21 cellular contexts compared by ENCODE assay signal in the genomic region with DNA sequence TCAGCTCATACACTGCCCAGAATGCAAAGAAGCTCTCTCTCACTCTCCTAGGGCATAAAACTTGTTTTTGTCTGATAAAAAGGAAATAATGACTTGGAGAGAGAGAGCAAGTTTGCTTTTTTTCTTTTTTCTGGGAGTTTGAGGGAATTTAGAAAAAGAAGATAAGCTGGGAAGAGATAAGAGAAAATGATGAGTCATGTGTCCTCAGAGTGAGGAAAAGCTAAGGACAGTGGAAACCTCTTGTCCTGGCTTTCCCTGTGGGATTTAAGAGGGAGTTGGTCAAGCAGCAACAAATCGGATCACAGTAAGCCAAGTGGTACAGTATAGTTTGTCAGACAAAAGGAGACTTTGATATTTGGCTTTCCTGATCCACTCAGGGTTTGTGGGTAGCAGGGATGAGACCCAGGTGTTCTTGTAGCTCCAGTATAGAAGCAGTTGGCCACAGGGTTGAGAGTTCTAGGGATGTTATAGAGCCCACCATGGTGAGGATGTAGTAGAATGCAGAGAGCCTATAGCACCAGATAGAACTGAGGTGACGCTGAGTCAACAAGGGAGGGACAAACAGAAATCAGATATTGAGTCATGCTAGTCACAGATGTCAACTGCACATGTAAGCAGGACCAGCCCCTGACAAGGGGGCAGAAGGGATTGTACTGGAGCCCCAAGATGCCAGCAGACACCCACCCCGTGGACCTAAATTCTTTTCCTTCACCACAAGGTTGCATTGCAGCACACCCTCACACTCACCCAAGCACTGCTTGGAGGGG.
DNase-seq lines count a peak whose midpoint lies in the region; ATAC-seq and TF ChIP-seq lines count a peak whose summit lies in the region.
"Had no signal": no experiment of that assay in that cellular context is flagged by ENCODE, and none has a peak within 500 bp of the region (broad histone marks: within the 10 kb centered on the region; RNA-seq: fewer than 3 reads in every experiment).

No MANE protein-coding gene starts in this region.

- no peak overlapping the region for H2BK15ac ChIP-seq in IMR-90 (ENCODE audit: low read depth, low read length)

- H3K4me3 ChIP-seq in IMR-90 (ENCODE audit: insufficient read depth, low read depth, low read length) (no peak overlapping the region), left lung (no peak overlapping the region)
- H3K4me3 ChIP-seq: dorsolateral prefrontal cortex had no signal

- H4K20me1 ChIP-seq in IMR-90 (ENCODE audit: insufficient read depth, low read length): no peaks in the 10 kb centered on the region

- H2BK5ac ChIP-seq in IMR-90 (ENCODE audit: low read depth, low read length, poor library complexity, severe bottlenecking): no peak overlapping the region

- H3K4me1 ChIP-seq in IMR-90 (ENCODE audit: control insufficient read depth, insufficient read depth, low read length): no peaks in the 10 kb centered on the region
- H3K4me1 ChIP-seq in left lung: no peaks in the 10 kb centered on the region

- H2BK20ac ChIP-seq in IMR-90 (ENCODE audit: low read depth, low read length): no peak overlapping the region

- no peak overlapping the region for H4K5ac ChIP-seq in IMR-90 (ENCODE audit: low read depth, low read length)

- no peak overlapping the region for H2BK120ac ChIP-seq in IMR-90 (ENCODE audit: low read depth, low read length)

- no peak overlapping the region for H3K23ac ChIP-seq in IMR-90 (ENCODE audit: low read depth, low read length)

- peak; percentile 41 for DNase-seq in DMS53 (lab: John Stamatoyannopoulos, UW)
- DNase-seq in DMS53 treated with DMSO at 0.1 percent for 48 hours (lab: John Stamatoyannopoulos, UW; ENCODE audit: unreplicated experiment): no peak
- DNase-seq in IMR-90: no peak
- DNase-seq in retina: peak; percentile 9
- DNase-seq in stimulated activated CD4-positive, alpha-beta T cell treated with anti-CD3 and anti-CD28 coated beads, Interleukin-4, amount 100 ng/mL, for 1 hour: no peak
- no peak for DNase-seq in left lung
- DNase-seq: activated CD4-positive, alpha-beta T cell treated with anti-CD3 and anti-CD28 coated beads for 1 hour; DMS79 treated with DMSO at 0.1 percent for 48 hours; dorsolateral prefrontal cortex; left cardiac atrium; naive thymus-derived CD8-positive, alpha-beta T cell; NCI-H1092 treated with DMSO at 0.1 percent for 48 hours; NCI-H2029; NCI-H226; NCI-H774; SHP77 treated with DMSO at 0.1 percent for 48 hours; stimulated activated CD4-positive, alpha-beta T cell treated with anti-CD3 and anti-CD28 coated beads, Interleukin-12 subunit alpha, Interleukin-12 subunit beta, amount 100 ng/mL, for 4 hours; T-cell had no signal

- H3K14ac ChIP-seq in IMR-90 (replicated peaks; ENCODE audit: low read depth, low read length): no peak overlapping the region

- no peak overlapping the region for H3K4me2 ChIP-seq in IMR-90 (ENCODE audit: low read depth, low read length)

- no peak overlapping the region for H3K4ac ChIP-seq in IMR-90 (ENCODE audit: low read depth, low read length)

- H2AK5ac ChIP-seq in IMR-90 (ENCODE audit: low read depth, low read length): no peak overlapping the region

- no peak overlapping the region for H3K9ac ChIP-seq in IMR-90 (ENCODE audit: low read depth, low read length)

- CTCF ChIA-PET in IMR-90 (lab: Yijun Ruan, JAX): no interaction called here

- H3K27me3 ChIP-seq in IMR-90 (ENCODE audit: control insufficient read depth, insufficient read depth, low read length): no peaks in the 10 kb centered on the region
- no peaks in the 10 kb centered on the region for H3K27me3 ChIP-seq in left lung

- POLR2A ChIA-PET in IMR-90 (lab: Charles Lee; ENCODE audit: unreplicated experiment): no interaction called here

- WGBS in IMR-90 (ENCODE audit: extremely low coverage in 2 of 2, insufficient read length in 1 of 2), 2 experiments: no CpG with 5 or more reads among the region's 3 CpGs

- TF ChIP-seq RAD21 in IMR-90 (IDR thresholded peaks at IDR 0.05; ENCODE audit: low read length): no peak

- H4K91ac ChIP-seq in IMR-90 (ENCODE audit: insufficient read depth, low read depth, low read length): no peak overlapping the region

- no peak overlapping the region for H4K8ac ChIP-seq in IMR-90 (ENCODE audit: low read depth in 2 of 2, low read length in 2 of 2)

- in situ Hi-C loops in IMR-90 (cut with MboI; ENCODE audit: low sequenced_read_pairs): no loop called here

- no peak for TF ChIP-seq CTCF in IMR-90 (conservative IDR thresholded peaks at IDR 0.05; ENCODE audit: low read depth, low read length)
- no peak for TF ChIP-seq CTCF in left lung (IDR thresholded peaks at IDR 0.05)

- no peaks in the 10 kb centered on the region for H3K9me1 ChIP-seq in IMR-90 (ENCODE audit: insufficient read depth, low read length)

- H2AFZ ChIP-seq in IMR-90 (replicated peaks; ENCODE audit: low read length, poor library complexity): no peak overlapping the region

- intact Hi-C loops in IMR-90 (cut with micrococcal nuclease) (no loop called here), left lung (cut with DNase I) (no loop called here)

- H3K18ac ChIP-seq in IMR-90 (ENCODE audit: low read depth, low read length): no peak overlapping the region

- ATAC-seq in HG02623 (IDR thresholded peaks at IDR 0.05; ENCODE audit: unreplicated experiment) (peak; percentile 28), IMR-90 (ENCODE audit: low read depth) (no peak), GM18907 (IDR thresholded peaks at IDR 0.05; ENCODE audit: unreplicated experiment) (no peak), left lung (no peak)
- ATAC-seq: left cardiac atrium; naive thymus-derived CD8-positive, alpha-beta T cell; T-cell had no signal

- no peaks in the 10 kb centered on the region for H3K79me1 ChIP-seq in IMR-90 (ENCODE audit: low read depth in 1 of 2, low read length in 2 of 2)

- no TSS peak for BruUV-seq in IMR-90 (replicated peaks; lab: Mats Ljungman, UMichigan)

- H3K36me3 ChIP-seq in IMR-90 (ENCODE audit: control insufficient read depth, insufficient read depth, low read length): no peaks in the 10 kb centered on the region
- H3K36me3 ChIP-seq in left lung: no peaks in the 10 kb centered on the region

- dilution Hi-C loops in IMR-90 (cut with HindIII; ENCODE audit: low sequenced_read_pairs, unreplicated experiment): no loop called here

- TF ChIP-seq POLR2A in IMR-90 (IDR thresholded peaks at IDR 0.05; ENCODE audit: low read depth, low read length): no peak

- H3K56ac ChIP-seq in IMR-90 (ENCODE audit: extremely low read depth, insufficient read depth, low read length): no peak overlapping the region

- H3K9me3 ChIP-seq in IMR-90 (ENCODE audit: control insufficient read depth, insufficient read depth, low read length) (peaks cover 2% of the 10 kb centered on the region; the same call in 1 of the 2 replicates), left lung (no peaks in the 10 kb centered on the region)

- H3K27ac ChIP-seq in IMR-90 (ENCODE audit: insufficient read depth, low read length) (no peak overlapping the region), left lung (no peak overlapping the region)
- H3K27ac ChIP-seq: 22Rv1, dorsolateral prefrontal cortex had no signal

- H2AK9ac ChIP-seq in IMR-90 (replicated peaks; ENCODE audit: low read depth, low read length, poor library complexity): no peak overlapping the region

TF ChIP-seq in IMR-90, 13 proteins besides CTCF, POLR2A, EP300 and RAD21:
- TF ChIP-seq CHD1 (IDR thresholded peaks at IDR 0.05; ENCODE audit: low read depth, low read length) (no peak), NFE2L2 (IDR thresholded peaks at IDR 0.05; ENCODE audit: low read depth, low read length) (0 out of 2 replicates have a peak, but pooled peaks have one; percentile 28)

Comparison
In these comparisons a context has a peak if more than half of its experiments do, and no peak if none do; other contexts are left out.
1. DNase-seq: peak in DMS53 (single experiment) and retina (single experiment); none in DMS53 treated with DMSO at 0.1 percent for 48 hours (single experiment), IMR-90 (single experiment), stimulated activated CD4-positive, alpha-beta T cell treated with anti-CD3 and anti-CD28 coated beads, Interleukin-4, amount 100 ng/mL, for 1 hour (single experiment) and left lung (0 of 2).